14 cellular contexts compared by ENCODE assay signal in the genomic region with DNA sequence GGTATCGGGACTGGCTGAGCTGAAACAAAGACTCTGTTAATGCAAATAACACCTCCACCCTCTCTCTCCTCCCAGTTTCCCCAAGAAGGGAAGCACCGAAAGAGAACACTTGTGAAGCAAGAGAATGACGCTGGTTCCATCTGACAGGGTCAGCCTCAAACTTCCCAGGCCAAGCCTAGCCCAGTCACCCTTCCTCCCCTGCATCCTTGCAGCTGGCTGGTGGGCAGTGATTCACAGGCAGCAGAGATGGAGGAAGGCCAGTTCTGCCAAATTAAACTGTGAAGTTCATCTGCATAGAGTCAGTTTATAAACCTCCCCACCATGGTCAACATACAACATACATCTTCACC. TPM values are rescaled to one million over a fixed set of nuclear protein-coding genes. Genes with fewer than 3 reads are reported as not detected.
DNase-seq lines count a peak whose midpoint lies in the region; ATAC-seq, FAIRE-seq and TF ChIP-seq lines count a peak whose summit lies in the region.
"Had no signal": no experiment of that assay in that cellular context is flagged by ENCODE, and none has a peak within 500 bp of the region (broad histone marks: within the 10 kb centered on the region; RNA-seq: fewer than 3 reads in every experiment).

No MANE protein-coding gene starts in this region.

- WGBS in heart right ventricle, 2 donors = 56 to 61% methylated on average over 3 of the region's 3 CpGs

- H3K9me3 ChIP-seq in heart right ventricle (peaks cover 0 to 7% (median 0%) of the 10 kb centered on the region in 11 donors), Peyer's patch (no peaks in the 10 kb centered on the region)

- ATAC-seq in heart right ventricle = peak; percentile 21 to 86 (median 75)

- H3K27me3 ChIP-seq in H7 (ENCODE audit: control insufficient read depth, insufficient read depth, low read length) = no peaks in the 10 kb centered on the region
- no peaks in the 10 kb centered on the region for H3K27me3 ChIP-seq in heart right ventricle
- H3K27me3 ChIP-seq in Peyer's patch = no peaks in the 10 kb centered on the region
- H3K27me3 ChIP-seq in brain microvascular endothelial cell (replicated peaks) = no peaks in the 10 kb centered on the region

- DNase-seq in H7 (peak; percentile 46), caudate nucleus (lab: John Stamatoyannopoulos, UW) (peak in 18 of 61 donors; percentile 7 to 56 (median 26)), heart right ventricle (peak; percentile 33 to 55), pons (ENCODE audit: low spot score) (peak; percentile 42), Peyer's patch (no peak), GM12891 (ENCODE audit: insufficient read length, low spot score) (no peak), urothelium cell line (ENCODE audit: low spot score) (no peak), brain microvascular endothelial cell (no peak)
- DNase-seq: NCI-H2029 treated with DMSO at 0.1 percent for 48 hours; stimulated activated CD4-positive, alpha-beta T cell treated with anti-CD3 and anti-CD28 coated beads, Interleukin-2, amount 100 ng/mL, for 24 hours; WERI-Rb-1 had no signal

- H3K36me3 ChIP-seq in H7 (replicated peaks; ENCODE audit: control insufficient read depth, insufficient read depth, low read length) (no peaks in the 10 kb centered on the region), heart right ventricle (peaks cover 0 to 8% (median 0%) of the 10 kb centered on the region in 9 donors), Peyer's patch (no peaks in the 10 kb centered on the region), brain microvascular endothelial cell (replicated peaks) (no peaks in the 10 kb centered on the region)
- H3K36me3 ChIP-seq: WERI-Rb-1 had no signal

- TF ChIP-seq POLR2A in Peyer's patch (IDR thresholded peaks at IDR 0.05) = no peak
- no peak for TF ChIP-seq POLR2A in GM12891 (IDR thresholded peaks at IDR 0.05; ENCODE audit: low read depth, low read length)

- H3K4me3 ChIP-seq in H7 (ENCODE audit: insufficient read depth, low read depth, low read length) (no peak overlapping the region), heart right ventricle (peak overlapping the region in 2 of 10 donors; percentile 15 to 50), Peyer's patch (no peak overlapping the region), brain microvascular endothelial cell (ENCODE audit: low read depth, low read length) (no peak overlapping the region)

- in situ Hi-C loops in brain microvascular endothelial cell (cut with HindIII; ENCODE audit: low pct_ligation_motif_present, low sequenced_read_pairs) = no loop called here

- no peak for TF ChIP-seq CTCF in heart right ventricle (IDR thresholded peaks at IDR 0.05)
- no peak for TF ChIP-seq CTCF in Peyer's patch (IDR thresholded peaks at IDR 0.05)
- TF ChIP-seq CTCF in brain microvascular endothelial cell (IDR thresholded peaks at IDR 0.05; ENCODE audit: low read depth, low read length, missing control alignments) = no peak

- H3K4me1 ChIP-seq in heart right ventricle (peaks cover 0 to 55% (median 22%) of the 10 kb centered on the region in 9 donors), Peyer's patch (no peaks in the 10 kb centered on the region)

- H3K27ac ChIP-seq in caudate nucleus (ENCODE audit: low read depth, low read length) = peak overlapping the region; percentile 91
- H3K27ac ChIP-seq in heart right ventricle = peak overlapping the region; percentile 18 to 85 (median 80)
- H3K27ac ChIP-seq in Peyer's patch = no peak overlapping the region
- H3K27ac ChIP-seq in brain microvascular endothelial cell = no peak overlapping the region
- H3K27ac ChIP-seq: WERI-Rb-1 had no signal

- FAIRE-seq in GM12891 (lab: Jason Lieb, UNC) (no peak), urothelium cell line (lab: Jason Lieb, UNC) (no peak)
- FAIRE-seq: GM18507, islet of Langerhans had no signal

- intact Hi-C loops in heart right ventricle (cut with DNase I) = no loop called here

TF ChIP-seq in GM12891, 5 proteins besides CTCF, POLR2A, EP300 and RAD21:
- TF ChIP-seq POLR2AphosphoS5 (IDR thresholded peaks at IDR 0.05; ENCODE audit: low read depth, low read length) (no peak), SPI1 (IDR thresholded peaks at IDR 0.05; ENCODE audit: low read depth, low read length) (no peak), PAX5 (IDR thresholded peaks at IDR 0.05; ENCODE audit: insufficient read depth, low read length, severe bottlenecking) (no peak), TAF1 (IDR thresholded peaks at IDR 0.05; ENCODE audit: low read depth, low read length) (no peak), POU2F2 (IDR thresholded peaks at IDR 0.05; ENCODE audit: low read depth, low read length) (no peak)

RNA-seq across cellular contexts. Expression of gene LRRC74A, which starts 2.8 kb away (rescaled TPM):
- total RNA-seq in H7 (2014; rRNA removed; shearing (Covaris generic)) = not detected in 2 replicates
- total RNA-seq in heart right ventricle (not detected), Peyer's patch (not detected)
- polyA plus RNA-seq in heart right ventricle = not detected
- polyA plus RNA-seq in GM12891 (2012; ENCODE audit: low read depth, missing spikeins) = not detected
- total RNA-seq: activated T-helper 2 cell treated with anti-CD3 and anti-CD28 coated beads, Interferon-gamma antibody, Interleukin-2, Interleukin-4, amounts not matched to agents 10 μg/mL and 5 μg/mL and 100 μg/mL, durations not matched to agents 14 hours and 24 hours and 36 hours had no signal

RNA-seq across cellular contexts. Expression of gene ANGEL1, which starts 16.3 kb away (rescaled TPM):
- total RNA-seq in H7 (2014; rRNA removed; shearing (Covaris generic)) = 23.3 and 28.5 TPM in 2 replicates
- total RNA-seq in heart right ventricle (10 to 100 TPM in 8 of 10 donors, 1 to 10 TPM in 2; 9.2 to 17.1 (median 12.9) TPM), Peyer's patch (10 to 100 TPM in 3 of 4 donors, 1 to 10 TPM in 1; 9.8 to 15.7 (median 13.0) TPM)
- polyA plus RNA-seq in heart right ventricle = 1 to 10 TPM; 5.5 to 9.9 TPM
- polyA plus RNA-seq in GM12891 (2012; ENCODE audit: low read depth, missing spikeins) = 7.7 TPM

Comparison
In these comparisons a context has a peak if more than half of its experiments do, and no peak if none do; other contexts are left out.
1. DNase-seq: peak in H7 (single experiment), heart right ventricle (2 of 2) and pons (single experiment); none in Peyer's patch (0 of 3), GM12891 (single experiment), urothelium cell line (single experiment) and brain microvascular endothelial cell (single experiment).
2. H3K27ac ChIP-seq: peak in caudate nucleus (single experiment) and heart right ventricle (10 of 10); none in Peyer's patch (0 of 4) and brain microvascular endothelial cell (single experiment).